Comparison of ENCODE assay signal across 19 cellular contexts in the genomic region with DNA sequence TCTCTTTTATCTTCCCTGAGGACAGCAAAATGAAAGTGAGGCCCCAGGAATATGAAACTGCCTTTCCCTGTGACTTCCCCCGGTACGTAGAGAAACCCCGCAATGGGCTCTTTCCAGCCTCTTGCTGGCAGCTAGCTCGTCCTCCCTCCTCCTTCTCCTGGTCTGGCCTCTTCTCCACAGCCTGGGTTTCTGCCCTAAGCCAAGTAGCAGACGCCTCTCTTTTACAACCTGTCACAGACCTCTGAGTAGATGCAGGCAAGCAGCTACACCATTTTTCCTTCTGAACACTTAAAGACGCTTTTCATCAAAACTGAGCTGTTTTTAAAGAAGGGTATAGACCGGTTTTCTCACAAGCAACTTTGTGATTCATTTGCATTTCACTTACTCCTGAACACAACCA. TPM values are rescaled to one million over a fixed set of nuclear protein-coding genes. Genes with fewer than 3 reads are reported as not detected.
"Had no signal": no experiment of that assay in that cellular context is flagged by ENCODE, and none has a peak within 500 bp of the region (broad histone marks: within the 10 kb centered on the region; RNA-seq: fewer than 3 reads in every experiment).

No MANE protein-coding gene starts in this region.

- H3K27ac Mint-ChIP-seq: endodermal cell; naive thymus-derived CD8-positive, alpha-beta T cell; stimulated activated naive CD8-positive, alpha-beta T cell treated with anti-CD3 and anti-CD28 coated beads, Interleukin-15, amount 100 ng/mL, for 72 hours; T-helper 17 cell had no signal

- H3K36me3 ChIP-seq: adrenal gland, left lung, neutrophil, prostate gland, thyroid gland had no signal

- DNase-seq: activated CD4-positive, alpha-beta T cell treated with anti-CD3 and anti-CD28 coated beads, Interleukin-2, amount 50 U/mL, for 4 hours; activated naive CD4-positive, alpha-beta T cell treated with anti-CD3 and anti-CD28 coated beads, Interleukin-2, amount 50 U/mL, for 16 hours; activated T-cell treated with anti-CD3 and anti-CD28 coated beads, Interleukin-2, amount 50 U/mL, for 1 hour; adrenal gland; dermis blood vessel endothelial cell; endodermal cell; erythroblast; foreskin fibroblast; head of caudate nucleus; left lung; midbrain; naive thymus-derived CD8-positive, alpha-beta T cell; SIG-M5; stimulated activated CD4-positive, alpha-beta T cell treated with anti-CD3 and anti-CD28 coated beads, Interleukin-4, amount 100 ng/mL, for 4 hours; stimulated activated naive CD8-positive, alpha-beta T cell treated with anti-CD3 and anti-CD28 coated beads, Interleukin-15, amount 100 ng/mL, for 72 hours; T-helper 17 cell; thyroid gland had no signal

- H3K9me3 Mint-ChIP-seq: endodermal cell; stimulated activated naive CD8-positive, alpha-beta T cell treated with anti-CD3 and anti-CD28 coated beads, Interleukin-15, amount 100 ng/mL, for 72 hours had no signal

- ATAC-seq: left lung; naive thymus-derived CD8-positive, alpha-beta T cell; stimulated activated naive CD8-positive, alpha-beta T cell treated with anti-CD3 and anti-CD28 coated beads, Interleukin-15, amount 100 ng/mL, for 72 hours; T-helper 17 cell had no signal

- H3K9me3 ChIP-seq: adrenal gland, neutrophil, prostate gland, thyroid gland had no signal

- H3K27ac ChIP-seq: adrenal gland, left lung, neutrophil, prostate gland, thyroid gland had no signal

- H3K4me1 Mint-ChIP-seq: endodermal cell; naive thymus-derived CD8-positive, alpha-beta T cell; stimulated activated naive CD8-positive, alpha-beta T cell treated with anti-CD3 and anti-CD28 coated beads, Interleukin-15, amount 100 ng/mL, for 72 hours; T-helper 17 cell had no signal

- H3K4me1 ChIP-seq: adrenal gland, left lung, prostate gland, thyroid gland had no signal

- H3K27me3 ChIP-seq: adrenal gland, left lung, neutrophil, thyroid gland had no signal

- H3K4me3 Mint-ChIP-seq: endodermal cell; naive thymus-derived CD8-positive, alpha-beta T cell; stimulated activated naive CD8-positive, alpha-beta T cell treated with anti-CD3 and anti-CD28 coated beads, Interleukin-15, amount 100 ng/mL, for 72 hours; T-helper 17 cell had no signal

- H3K4me3 ChIP-seq: adrenal gland, left lung, prostate gland, thyroid gland had no signal

RNA-seq across cellular contexts. Expression of gene ADAMTSL3, which starts 31.9 kb away (rescaled TPM):
- total RNA-seq: naive thymus-derived CD8-positive, alpha-beta T cell; T-helper 17 cell had no signal
